1 cellular context compared by ENCODE assay signal in the genomic region with DNA sequence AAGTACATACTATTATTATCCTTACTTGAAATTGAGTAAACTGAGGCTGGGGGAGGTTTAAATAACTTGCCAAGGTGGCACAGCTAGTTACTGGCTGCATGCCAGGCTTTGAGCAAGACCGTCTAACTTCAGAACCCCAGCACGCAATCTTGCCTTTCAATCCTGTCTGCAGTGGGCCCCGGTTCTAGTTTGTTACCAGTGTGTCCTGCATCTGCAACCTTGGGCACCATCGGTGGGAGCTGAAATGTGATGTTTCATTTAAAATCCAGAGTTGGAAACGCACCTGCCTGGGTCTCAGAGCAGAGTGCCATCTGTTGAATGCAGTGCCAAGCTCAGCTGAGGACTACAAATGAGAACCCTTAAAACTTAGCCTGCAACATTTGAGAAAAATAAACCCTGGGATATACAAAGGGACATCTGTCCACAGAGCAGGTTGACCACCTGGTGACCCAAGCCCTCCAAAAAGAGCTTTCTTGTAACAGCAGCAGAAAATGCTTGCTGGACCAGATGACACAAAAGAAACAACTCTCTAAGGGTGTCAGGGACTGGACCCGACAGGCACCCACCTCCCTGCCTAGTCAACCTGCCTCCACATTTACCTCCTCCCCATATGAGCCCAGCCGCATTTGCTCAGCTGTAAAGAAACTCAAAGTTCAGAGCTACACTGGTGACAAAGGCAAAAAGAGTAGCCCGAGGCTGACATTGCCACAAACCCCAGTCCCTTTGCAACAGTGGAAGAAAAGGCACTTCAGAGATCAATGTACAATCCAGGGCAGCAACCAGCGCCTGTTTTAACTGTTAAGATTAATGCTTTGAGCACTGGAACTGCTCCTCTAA.
TF ChIP-seq lines count a peak whose summit lies in the region.

No MANE protein-coding gene starts in this region.

TF ChIP-seq in HepG2, 621 proteins besides CTCF, POLR2A, EP300 and RAD21 (continued from another document and continues in another):
- TF ChIP-seq, protein P1, sequence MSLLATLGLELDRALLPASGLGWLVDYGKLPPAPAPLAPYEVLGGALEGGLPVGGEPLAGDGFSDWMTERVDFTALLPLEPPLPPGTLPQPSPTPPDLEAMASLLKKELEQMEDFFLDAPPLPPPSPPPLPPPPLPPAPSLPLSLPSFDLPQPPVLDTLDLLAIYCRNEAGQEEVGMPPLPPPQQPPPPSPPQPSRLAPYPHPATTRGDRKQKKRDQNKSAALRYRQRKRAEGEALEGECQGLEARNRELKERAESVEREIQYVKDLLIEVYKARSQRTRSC (CRISPR knock-in tag; IDR thresholded peaks at IDR 0.05; ENCODE audit: low read depth): no peak
- TF ChIP-seq, protein P2, sequence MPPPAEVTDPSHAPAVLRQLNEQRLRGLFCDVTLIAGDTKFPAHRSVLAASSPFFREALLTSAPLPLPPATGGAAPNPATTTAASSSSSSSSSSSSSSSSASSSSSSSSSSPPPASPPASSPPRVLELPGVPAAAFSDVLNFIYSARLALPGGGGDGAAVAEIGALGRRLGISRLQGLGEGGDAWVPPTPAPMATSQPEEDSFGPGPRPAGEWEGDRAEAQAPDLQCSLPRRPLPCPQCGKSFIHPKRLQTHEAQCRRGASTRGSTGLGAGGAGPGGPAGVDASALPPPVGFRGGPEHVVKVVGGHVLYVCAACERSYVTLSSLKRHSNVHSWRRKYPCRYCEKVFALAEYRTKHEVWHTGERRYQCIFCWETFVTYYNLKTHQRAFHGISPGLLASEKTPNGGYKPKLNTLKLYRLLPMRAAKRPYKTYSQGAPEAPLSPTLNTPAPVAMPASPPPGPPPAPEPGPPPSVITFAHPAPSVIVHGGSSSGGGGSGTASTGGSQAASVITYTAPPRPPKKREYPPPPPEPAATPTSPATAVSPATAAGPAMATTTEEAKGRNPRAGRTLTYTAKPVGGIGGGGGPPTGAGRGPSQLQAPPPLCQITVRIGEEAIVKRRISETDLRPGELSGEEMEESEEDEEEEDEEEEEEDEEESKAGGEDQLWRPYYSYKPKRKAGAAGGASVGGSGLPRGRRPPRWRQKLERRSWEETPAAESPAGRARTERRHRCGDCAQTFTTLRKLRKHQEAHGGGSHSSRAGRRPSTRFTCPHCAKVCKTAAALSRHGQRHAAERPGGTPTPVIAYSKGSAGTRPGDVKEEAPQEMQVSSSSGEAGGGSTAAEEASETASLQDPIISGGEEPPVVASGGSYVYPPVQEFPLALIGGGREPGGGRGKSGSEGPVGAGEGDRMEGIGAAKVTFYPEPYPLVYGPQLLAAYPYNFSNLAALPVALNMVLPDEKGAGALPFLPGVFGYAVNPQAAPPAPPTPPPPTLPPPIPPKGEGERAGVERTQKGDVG (CRISPR knock-in tag; IDR thresholded peaks at IDR 0.05; ENCODE audit: borderline replicate concordance): no peak
- TF ChIP-seq ARNT (IDR thresholded peaks at IDR 0.05) (no peak), BHLHE40 (IDR thresholded peaks at IDR 0.05; ENCODE audit: low read length) (no peak), CCAR2 (optimal IDR thresholded peaks at IDR 0.05; ENCODE audit: low read depth, low read length) (no peak), ZNF558 (CRISPR knock-in tag; IDR thresholded peaks at IDR 0.05; ENCODE audit: borderline replicate concordance) (no peak), ATF7 (IDR thresholded peaks at IDR 0.05) (no peak), ATF7 (CRISPR knock-in tag; IDR thresholded peaks at IDR 0.05) (peak; percentile 81; the same call in 1 of the 2 replicates), POGZ (CRISPR knock-in tag; IDR thresholded peaks at IDR 0.05) (no peak), ATAD3A (CRISPR knock-in tag; IDR thresholded peaks at IDR 0.05) (no peak), PHB2 (IDR thresholded peaks at IDR 0.05; ENCODE audit: partially characterized antibody) (no peak), AKAP8 (CRISPR knock-in tag; IDR thresholded peaks at IDR 0.05) (no peak), ZNF343 (CRISPR knock-in tag; IDR thresholded peaks at IDR 0.05) (peak; percentile 77; the same call in 1 of the 2 replicates), ARNTL (CRISPR knock-in tag; IDR thresholded peaks at IDR 0.05) (peak; percentile 71; the same call in 1 of the 2 replicates), ADNP (CRISPR knock-in tag; IDR thresholded peaks at IDR 0.05) (no peak), HCFC1 (IDR thresholded peaks at IDR 0.05; ENCODE audit: low read depth, low read length) (no peak), NCOA1 (CRISPR knock-in tag; IDR thresholded peaks at IDR 0.05) (no peak), GATAD2A (CRISPR knock-in tag; IDR thresholded peaks at IDR 0.05) (peak; percentile 57; the same call in 1 of the 2 replicates), ZBTB3 (CRISPR knock-in tag; IDR thresholded peaks at IDR 0.05; ENCODE audit: borderline replicate concordance, low read depth) (no peak), PCBP2 (optimal IDR thresholded peaks at IDR 0.05; ENCODE audit: low read depth, low read length, poor library complexity, severe bottlenecking) (no peak), JUNB (CRISPR knock-in tag; IDR thresholded peaks at IDR 0.05; ENCODE audit: borderline replicate concordance) (no peak), REPIN1 (CRISPR knock-in tag; IDR thresholded peaks at IDR 0.05; ENCODE audit: borderline replicate concordance, low read depth) (peak; percentile 5; the same call in 1 of the 2 replicates), RORA (CRISPR knock-in tag; IDR thresholded peaks at IDR 0.05) (no peak), ZNF547 (CRISPR knock-in tag; IDR thresholded peaks at IDR 0.05) (no peak), ZNF12 (CRISPR knock-in tag; IDR thresholded peaks at IDR 0.05) (0 out of 2 replicates have a peak, but pooled peaks have one; percentile 25), EHMT2 (IDR thresholded peaks at IDR 0.05; ENCODE audit: borderline replicate concordance, low read depth, low read length) (no peak), ZFP36 (IDR thresholded peaks at IDR 0.05; ENCODE audit: borderline replicate concordance, low read depth, low read length, partially characterized antibody) (peak; percentile 66), ZNF20 (CRISPR knock-in tag; IDR thresholded peaks at IDR 0.05) (no peak), ZBTB20 (CRISPR knock-in tag; IDR thresholded peaks at IDR 0.05; ENCODE audit: borderline replicate concordance, low read depth) (no peak), MAF1 (CRISPR knock-in tag; IDR thresholded peaks at IDR 0.05; ENCODE audit: borderline replicate concordance) (no peak), MTA3 (CRISPR knock-in tag; IDR thresholded peaks at IDR 0.05) (no peak), SIX1 (CRISPR knock-in tag; IDR thresholded peaks at IDR 0.05; ENCODE audit: borderline replicate concordance) (no peak), ZNF143 (CRISPR knock-in tag; IDR thresholded peaks at IDR 0.05) (peak; percentile 29; the same call in 1 of the 2 replicates), RNF2 (conservative IDR thresholded peaks at IDR 0.05; ENCODE audit: low read depth) (no peak), FOXJ3 (CRISPR knock-in tag; IDR thresholded peaks at IDR 0.05; ENCODE audit: borderline replicate concordance) (peak; percentile 69), HNRNPLL (IDR thresholded peaks at IDR 0.05; ENCODE audit: low read depth, low read length, poor library complexity, severe bottlenecking) (no peak)
- TF ChIP-seq, protein P3, sequence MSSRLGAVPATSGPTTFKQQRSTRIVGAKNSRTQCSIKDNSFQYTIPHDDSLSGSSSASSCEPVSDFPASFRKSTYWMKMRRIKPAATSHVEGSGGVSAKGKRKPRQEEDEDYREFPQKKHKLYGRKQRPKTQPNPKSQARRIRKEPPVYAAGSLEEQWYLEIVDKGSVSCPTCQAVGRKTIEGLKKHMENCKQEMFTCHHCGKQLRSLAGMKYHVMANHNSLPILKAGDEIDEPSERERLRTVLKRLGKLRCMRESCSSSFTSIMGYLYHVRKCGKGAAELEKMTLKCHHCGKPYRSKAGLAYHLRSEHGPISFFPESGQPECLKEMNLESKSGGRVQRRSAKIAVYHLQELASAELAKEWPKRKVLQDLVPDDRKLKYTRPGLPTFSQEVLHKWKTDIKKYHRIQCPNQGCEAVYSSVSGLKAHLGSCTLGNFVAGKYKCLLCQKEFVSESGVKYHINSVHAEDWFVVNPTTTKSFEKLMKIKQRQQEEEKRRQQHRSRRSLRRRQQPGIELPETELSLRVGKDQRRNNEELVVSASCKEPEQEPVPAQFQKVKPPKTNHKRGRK (CRISPR knock-in tag; IDR thresholded peaks at IDR 0.05): no peak
- TF ChIP-seq, protein P4, sequence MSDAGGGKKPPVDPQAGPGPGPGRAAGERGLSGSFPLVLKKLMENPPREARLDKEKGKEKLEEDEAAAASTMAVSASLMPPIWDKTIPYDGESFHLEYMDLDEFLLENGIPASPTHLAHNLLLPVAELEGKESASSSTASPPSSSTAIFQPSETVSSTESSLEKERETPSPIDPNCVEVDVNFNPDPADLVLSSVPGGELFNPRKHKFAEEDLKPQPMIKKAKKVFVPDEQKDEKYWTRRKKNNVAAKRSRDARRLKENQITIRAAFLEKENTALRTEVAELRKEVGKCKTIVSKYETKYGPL (CRISPR knock-in tag; IDR thresholded peaks at IDR 0.05): no peak
- TF ChIP-seq, protein P5, sequence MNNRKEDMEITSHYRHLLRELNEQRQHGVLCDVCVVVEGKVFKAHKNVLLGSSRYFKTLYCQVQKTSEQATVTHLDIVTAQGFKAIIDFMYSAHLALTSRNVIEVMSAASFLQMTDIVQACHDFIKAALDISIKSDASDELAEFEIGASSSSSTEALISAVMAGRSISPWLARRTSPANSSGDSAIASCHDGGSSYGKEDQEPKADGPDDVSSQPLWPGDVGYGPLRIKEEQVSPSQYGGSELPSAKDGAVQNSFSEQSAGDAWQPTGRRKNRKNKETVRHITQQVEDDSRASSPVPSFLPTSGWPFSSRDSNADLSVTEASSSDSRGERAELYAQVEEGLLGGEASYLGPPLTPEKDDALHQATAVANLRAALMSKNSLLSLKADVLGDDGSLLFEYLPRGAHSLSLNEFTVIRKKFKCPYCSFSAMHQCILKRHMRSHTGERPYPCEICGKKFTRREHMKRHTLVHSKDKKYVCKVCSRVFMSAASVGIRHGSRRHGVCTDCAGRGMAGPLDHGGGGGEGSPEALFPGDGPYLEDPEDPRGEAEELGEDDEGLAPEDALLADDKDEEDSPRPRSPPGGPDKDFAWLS (CRISPR knock-in tag; IDR thresholded peaks at IDR 0.05; ENCODE audit: borderline replicate concordance): no peak
- TF ChIP-seq, protein P6, sequence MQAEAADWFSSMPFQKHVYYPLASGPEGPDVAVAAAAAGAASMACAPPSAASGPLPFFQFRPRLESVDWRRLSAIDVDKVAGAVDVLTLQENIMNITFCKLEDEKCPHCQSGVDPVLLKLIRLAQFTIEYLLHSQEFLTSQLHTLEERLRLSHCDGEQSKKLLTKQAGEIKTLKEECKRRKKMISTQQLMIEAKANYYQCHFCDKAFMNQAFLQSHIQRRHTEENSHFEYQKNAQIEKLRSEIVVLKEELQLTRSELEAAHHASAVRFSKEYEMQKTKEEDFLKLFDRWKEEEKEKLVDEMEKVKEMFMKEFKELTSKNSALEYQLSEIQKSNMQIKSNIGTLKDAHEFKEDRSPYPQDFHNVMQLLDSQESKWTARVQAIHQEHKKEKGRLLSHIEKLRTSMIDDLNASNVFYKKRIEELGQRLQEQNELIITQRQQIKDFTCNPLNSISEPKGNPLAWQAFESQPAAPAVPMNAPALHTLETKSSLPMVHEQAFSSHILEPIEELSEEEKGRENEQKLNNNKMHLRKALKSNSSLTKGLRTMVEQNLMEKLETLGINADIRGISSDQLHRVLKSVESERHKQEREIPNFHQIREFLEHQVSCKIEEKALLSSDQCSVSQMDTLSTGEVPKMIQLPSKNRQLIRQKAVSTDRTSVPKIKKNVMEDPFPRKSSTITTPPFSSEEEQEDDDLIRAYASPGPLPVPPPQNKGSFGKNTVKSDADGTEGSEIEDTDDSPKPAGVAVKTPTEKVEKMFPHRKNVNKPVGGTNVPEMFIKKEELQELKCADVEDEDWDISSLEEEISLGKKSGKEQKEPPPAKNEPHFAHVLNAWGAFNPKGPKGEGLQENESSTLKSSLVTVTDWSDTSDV (CRISPR knock-in tag; IDR thresholded peaks at IDR 0.05): no peak
- TF ChIP-seq, protein P7, sequence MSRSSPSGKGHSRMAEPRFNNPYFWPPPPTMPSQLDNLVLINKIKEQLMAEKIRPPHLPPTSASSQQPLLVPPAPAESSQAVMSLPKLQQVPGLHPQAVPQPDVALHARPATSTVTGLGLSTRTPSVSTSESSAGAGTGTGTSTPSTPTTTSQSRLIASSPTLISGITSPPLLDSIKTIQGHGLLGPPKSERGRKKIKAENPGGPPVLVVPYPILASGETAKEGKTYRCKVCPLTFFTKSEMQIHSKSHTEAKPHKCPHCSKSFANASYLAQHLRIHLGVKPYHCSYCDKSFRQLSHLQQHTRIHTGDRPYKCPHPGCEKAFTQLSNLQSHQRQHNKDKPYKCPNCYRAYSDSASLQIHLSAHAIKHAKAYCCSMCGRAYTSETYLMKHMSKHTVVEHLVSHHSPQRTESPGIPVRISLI (CRISPR knock-in tag; IDR thresholded peaks at IDR 0.05; ENCODE audit: borderline replicate concordance): 0 out of 2 replicates have a peak, but pooled peaks have one; percentile 25
- TF ChIP-seq, protein P8, sequence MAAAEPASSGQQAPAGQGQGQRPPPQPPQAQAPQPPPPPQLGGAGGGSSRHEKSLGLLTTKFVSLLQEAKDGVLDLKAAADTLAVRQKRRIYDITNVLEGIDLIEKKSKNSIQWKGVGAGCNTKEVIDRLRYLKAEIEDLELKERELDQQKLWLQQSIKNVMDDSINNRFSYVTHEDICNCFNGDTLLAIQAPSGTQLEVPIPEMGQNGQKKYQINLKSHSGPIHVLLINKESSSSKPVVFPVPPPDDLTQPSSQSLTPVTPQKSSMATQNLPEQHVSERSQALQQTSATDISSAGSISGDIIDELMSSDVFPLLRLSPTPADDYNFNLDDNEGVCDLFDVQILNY (CRISPR knock-in tag; conservative IDR thresholded peaks at IDR 0.05): no peak
- TF ChIP-seq, protein P9, sequence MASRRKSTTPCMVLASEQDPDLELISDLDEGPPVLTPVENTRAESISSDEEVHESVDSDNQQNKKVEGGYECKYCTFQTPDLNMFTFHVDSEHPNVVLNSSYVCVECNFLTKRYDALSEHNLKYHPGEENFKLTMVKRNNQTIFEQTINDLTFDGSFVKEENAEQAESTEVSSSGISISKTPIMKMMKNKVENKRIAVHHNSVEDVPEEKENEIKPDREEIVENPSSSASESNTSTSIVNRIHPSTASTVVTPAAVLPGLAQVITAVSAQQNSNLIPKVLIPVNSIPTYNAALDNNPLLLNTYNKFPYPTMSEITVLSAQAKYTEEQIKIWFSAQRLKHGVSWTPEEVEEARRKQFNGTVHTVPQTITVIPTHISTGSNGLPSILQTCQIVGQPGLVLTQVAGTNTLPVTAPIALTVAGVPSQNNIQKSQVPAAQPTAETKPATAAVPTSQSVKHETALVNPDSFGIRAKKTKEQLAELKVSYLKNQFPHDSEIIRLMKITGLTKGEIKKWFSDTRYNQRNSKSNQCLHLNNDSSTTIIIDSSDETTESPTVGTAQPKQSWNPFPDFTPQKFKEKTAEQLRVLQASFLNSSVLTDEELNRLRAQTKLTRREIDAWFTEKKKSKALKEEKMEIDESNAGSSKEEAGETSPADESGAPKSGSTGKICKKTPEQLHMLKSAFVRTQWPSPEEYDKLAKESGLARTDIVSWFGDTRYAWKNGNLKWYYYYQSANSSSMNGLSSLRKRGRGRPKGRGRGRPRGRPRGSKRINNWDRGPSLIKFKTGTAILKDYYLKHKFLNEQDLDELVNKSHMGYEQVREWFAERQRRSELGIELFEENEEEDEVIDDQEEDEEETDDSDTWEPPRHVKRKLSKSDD (CRISPR knock-in tag; IDR thresholded peaks at IDR 0.05; ENCODE audit: low read depth): no peak
- TF ChIP-seq, protein P10, sequence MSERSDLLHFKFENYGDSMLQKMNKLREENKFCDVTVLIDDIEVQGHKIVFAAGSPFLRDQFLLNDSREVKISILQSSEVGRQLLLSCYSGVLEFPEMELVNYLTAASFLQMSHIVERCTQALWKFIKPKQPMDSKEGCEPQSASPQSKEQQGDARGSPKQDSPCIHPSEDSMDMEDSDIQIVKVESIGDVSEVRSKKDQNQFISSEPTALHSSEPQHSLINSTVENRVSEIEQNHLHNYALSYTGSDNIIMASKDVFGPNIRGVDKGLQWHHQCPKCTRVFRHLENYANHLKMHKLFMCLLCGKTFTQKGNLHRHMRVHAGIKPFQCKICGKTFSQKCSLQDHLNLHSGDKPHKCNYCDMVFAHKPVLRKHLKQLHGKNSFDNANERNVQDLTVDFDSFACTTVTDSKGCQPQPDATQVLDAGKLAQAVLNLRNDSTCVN (CRISPR knock-in tag; IDR thresholded peaks at IDR 0.05; ENCODE audit: borderline replicate concordance): no peak
